Comparison of ENCODE assay signal across 8 cellular contexts in genomic region chr10:27745719-27746363, GRCh38. TPM values are rescaled to one million over a fixed set of nuclear protein-coding genes. Genes with fewer than 3 reads are reported as not detected.
DNase-seq lines count a peak whose midpoint lies in the region; ATAC-seq and TF ChIP-seq lines count a peak whose summit lies in the region.

MKX (minus strand) TSS chr10:27745819; CDS start chr10:27743415, 2,404 bp downstream.

- H3K27ac Mint-ChIP-seq in activated CD4-positive, alpha-beta T cell treated with anti-CD3 and anti-CD28 coated beads, Interleukin-2, amount 10 ng/mL, durations not matched to agents 7 days and 5 days = peak within 1 kb of the TSS; percentile 58
- H3K27ac Mint-ChIP-seq in nephron progenitor cell = no peak within 1 kb of the TSS

- DNase-seq in NCI-H2171 treated with DMSO at 0.1 percent for 48 hours (lab: John Stamatoyannopoulos, UW) (peak; percentile 1), NCI-H2171 (lab: John Stamatoyannopoulos, UW) (no peak), nephron progenitor cell (peak; percentile 89), NCI-H187 treated with DMSO at 0.1 percent for 48 hours (lab: John Stamatoyannopoulos, UW) (no peak), foreskin melanocyte (no peak)
- DNase-seq in activated CD4-positive, alpha-beta T cell treated with anti-CD3 and anti-CD28 coated beads, Interleukin-2, amount 10 ng/mL, durations not matched to agents 7 days and 5 days = peak; percentile 17

- no peaks in the 10 kb centered on the region for H3K36me3 Mint-ChIP-seq in activated CD4-positive, alpha-beta T cell treated with anti-CD3 and anti-CD28 coated beads, Interleukin-2, amount 10 ng/mL, durations not matched to agents 7 days and 5 days (ENCODE audit: low read depth)
- H3K36me3 Mint-ChIP-seq in nephron progenitor cell (ENCODE audit: low read depth) = no peaks in the 10 kb centered on the region

- POLR2A ChIA-PET in activated CD4-positive, alpha-beta T cell treated with anti-CD3 and anti-CD28 coated beads, Interleukin-2, amount 10 ng/mL, durations not matched to agents 7 days and 5 days (lab: Charles Lee) = no interaction called here

- CTCF ChIA-PET in activated CD4-positive, alpha-beta T cell treated with anti-CD3 and anti-CD28 coated beads, Interleukin-2, amount 10 ng/mL, durations not matched to agents 7 days and 5 days (lab: Charles Lee) = no interaction called here

- H3K4me3 Mint-ChIP-seq in activated CD4-positive, alpha-beta T cell treated with anti-CD3 and anti-CD28 coated beads, Interleukin-2, amount 10 ng/mL, durations not matched to agents 7 days and 5 days = peak within 1 kb of the TSS; percentile 60
- peak within 1 kb of the TSS; percentile 80 for H3K4me3 Mint-ChIP-seq in nephron progenitor cell

- H3K4me1 Mint-ChIP-seq in activated CD4-positive, alpha-beta T cell treated with anti-CD3 and anti-CD28 coated beads, Interleukin-2, amount 10 ng/mL, durations not matched to agents 7 days and 5 days = peaks cover 33% of the 10 kb centered on the region
- peaks cover 36% of the 10 kb centered on the region for H3K4me1 Mint-ChIP-seq in nephron progenitor cell

- no peak for TF ChIP-seq CTCF in nephron progenitor cell (IDR thresholded peaks at IDR 0.05)

- peaks cover 70% of the 10 kb centered on the region for H3K27me3 Mint-ChIP-seq in activated CD4-positive, alpha-beta T cell treated with anti-CD3 and anti-CD28 coated beads, Interleukin-2, amount 10 ng/mL, durations not matched to agents 7 days and 5 days
- H3K27me3 Mint-ChIP-seq in nephron progenitor cell (ENCODE audit: low read depth, poor library complexity) = peaks cover 96% of the 10 kb centered on the region

- ATAC-seq in esophagus mucosa (peak; percentile 40), GM19395 (IDR thresholded peaks at IDR 0.05; ENCODE audit: unreplicated experiment) (no peak)

- H3K9me3 Mint-ChIP-seq in activated CD4-positive, alpha-beta T cell treated with anti-CD3 and anti-CD28 coated beads, Interleukin-2, amount 10 ng/mL, durations not matched to agents 7 days and 5 days = no peaks in the 10 kb centered on the region
- H3K9me3 Mint-ChIP-seq in nephron progenitor cell = peaks cover 4% of the 10 kb centered on the region

RNA-seq across cellular contexts. Expression of gene MKX, which starts in this region (rescaled TPM):
- total RNA-seq in activated CD4-positive, alpha-beta T cell treated with anti-CD3 and anti-CD28 coated beads, Interleukin-2, amount 10 ng/mL, durations not matched to agents 7 days and 5 days = under 1 TPM in 1 of 2 experiments, not detected in 1; 0.04 TPM
- total RNA-seq in esophagus mucosa = 1.4 TPM

Comparison
In these comparisons a context has a peak if more than half of its experiments do, and no peak if none do; other contexts are left out.
1. DNase-seq: peak in NCI-H2171 treated with DMSO at 0.1 percent for 48 hours (single experiment) and nephron progenitor cell (single experiment); none in NCI-H2171 (single experiment), NCI-H187 treated with DMSO at 0.1 percent for 48 hours (single experiment) and foreskin melanocyte (single experiment).
2. Peak in DNase-seq in activated CD4-positive, alpha-beta T cell treated with anti-CD3 and anti-CD28 coated beads, Interleukin-2, amount 10 ng/mL, durations not matched to agents 7 days and 5 days; RNA of the gene not detected or under 1 TPM.